Comparison of ENCODE assay signal across 14 cellular contexts in genomic region chr16:67525176-67525860, GRCh38. TPM values are rescaled to one million over a fixed set of nuclear protein-coding genes. Genes with fewer than 3 reads are reported as not detected.
DNase-seq lines count a peak whose midpoint lies in the region; ATAC-seq and TF ChIP-seq lines count a peak whose summit lies in the region.
"Had no signal": no experiment of that assay in that cellular context is flagged by ENCODE, and none has a peak within 500 bp of the region (broad histone marks: within the 10 kb centered on the region; RNA-seq: fewer than 3 reads in every experiment).

No MANE protein-coding gene starts in this region.

- no peak overlapping the region for H2AK5ac ChIP-seq in IMR-90 (ENCODE audit: low read depth, low read length)

- peak; percentile 17; the same call in 1 of the 2 replicates for TF ChIP-seq CTCF in IMR-90 (conservative IDR thresholded peaks at IDR 0.05; ENCODE audit: low read depth, low read length)
- TF ChIP-seq CTCF in kidney epithelial cell (IDR thresholded peaks at IDR 0.05; ENCODE audit: insufficient read depth, low read length, poor library complexity, severe bottlenecking): peak; percentile 14

- no peaks in the 10 kb centered on the region for H3K9me1 ChIP-seq in IMR-90 (ENCODE audit: insufficient read depth, low read length)

- peak overlapping the region; percentile 9 for H3K27ac Mint-ChIP-seq in activated T-helper 17 cell treated with anti-CD3 and anti-CD28 coated beads, Interleukin-2, amount 50 U/mL, for 72 hours

- H3K4ac ChIP-seq in IMR-90 (ENCODE audit: low read depth, low read length): peak overlapping the region; percentile 3; the same call in 1 of the 2 replicates

- no peak overlapping the region for H3K18ac ChIP-seq in IMR-90 (ENCODE audit: low read depth, low read length)

- no peaks in the 10 kb centered on the region for H3K27me3 Mint-ChIP-seq in activated T-helper 17 cell treated with anti-CD3 and anti-CD28 coated beads, Interleukin-2, amount 50 U/mL, for 72 hours
- H3K27me3 Mint-ChIP-seq in activated T-cell treated with anti-CD3 and anti-CD28 coated beads, Interleukin-2, amount 50 U/mL, for 4 hours (ENCODE audit: low read depth): peaks cover 4% of the 10 kb centered on the region

- H4K91ac ChIP-seq in IMR-90 (ENCODE audit: insufficient read depth, low read depth, low read length): no peak overlapping the region

- H4K8ac ChIP-seq in IMR-90 (ENCODE audit: low read depth in 2 of 2, low read length in 2 of 2): no peak overlapping the region

- H3K56ac ChIP-seq in IMR-90 (ENCODE audit: extremely low read depth, insufficient read depth, low read length): no peak overlapping the region

- peaks cover 7 to 10% of the 10 kb centered on the region in 2 experiments; a peak in 3 of 4 replicates for H3K79me1 ChIP-seq in IMR-90 (ENCODE audit: low read depth in 1 of 2, low read length in 2 of 2)

- H3K9me3 ChIP-seq in IMR-90 (ENCODE audit: control insufficient read depth, insufficient read depth, low read length): no peaks in the 10 kb centered on the region
- H3K9me3 ChIP-seq: BE2C had no signal

- H3K4me3 ChIP-seq in IMR-90 (ENCODE audit: insufficient read depth, low read depth, low read length) (no peak overlapping the region), kidney epithelial cell (ENCODE audit: low read depth, low read length) (no peak overlapping the region)
- H3K4me3 ChIP-seq: lung had no signal

- H3K4me3 Mint-ChIP-seq in activated T-helper 17 cell treated with anti-CD3 and anti-CD28 coated beads, Interleukin-2, amount 50 U/mL, for 72 hours: no peak overlapping the region
- H3K4me3 Mint-ChIP-seq in activated T-cell treated with anti-CD3 and anti-CD28 coated beads, Interleukin-2, amount 50 U/mL, for 4 hours: no peak overlapping the region
- H3K4me3 Mint-ChIP-seq: activated CD4-positive, alpha-beta T cell treated with anti-CD3 and anti-CD28 coated beads, Interleukin-2, amount 10 ng/mL, durations not matched to agents 7 days and 5 days had no signal

- H3K36me3 Mint-ChIP-seq in activated T-helper 17 cell treated with anti-CD3 and anti-CD28 coated beads, Interleukin-2, amount 50 U/mL, for 72 hours (ENCODE audit: low read depth): no peaks in the 10 kb centered on the region
- no peaks in the 10 kb centered on the region for H3K36me3 Mint-ChIP-seq in activated T-cell treated with anti-CD3 and anti-CD28 coated beads, Interleukin-2, amount 50 U/mL, for 4 hours (ENCODE audit: insufficient read depth)

- H4K5ac ChIP-seq in IMR-90 (ENCODE audit: low read depth, low read length): no peak overlapping the region

- no peak overlapping the region for H2BK5ac ChIP-seq in IMR-90 (ENCODE audit: low read depth, low read length, poor library complexity, severe bottlenecking)

- no peak overlapping the region for H2AFZ ChIP-seq in IMR-90 (replicated peaks; ENCODE audit: low read length, poor library complexity)

- POLR2A ChIA-PET in IMR-90 (lab: Charles Lee; ENCODE audit: unreplicated experiment): no interaction called here

- H3K4me1 Mint-ChIP-seq in activated T-helper 17 cell treated with anti-CD3 and anti-CD28 coated beads, Interleukin-2, amount 50 U/mL, for 72 hours: peaks cover 6% of the 10 kb centered on the region
- peaks cover 22% of the 10 kb centered on the region for H3K4me1 Mint-ChIP-seq in activated T-cell treated with anti-CD3 and anti-CD28 coated beads, Interleukin-2, amount 50 U/mL, for 4 hours (ENCODE audit: low read depth)

- ATAC-seq in IMR-90 (ENCODE audit: low read depth) (no peak), Right ventricle myocardium inferior (no peak), HG02798 (IDR thresholded peaks at IDR 0.05; ENCODE audit: poor library complexity, unreplicated experiment) (no peak)
- no peak for ATAC-seq in activated T-helper 17 cell treated with anti-CD3 and anti-CD28 coated beads, Interleukin-2, amount 50 U/mL, for 72 hours (replicated peaks)
- no peak for ATAC-seq in activated T-cell treated with anti-CD3 and anti-CD28 coated beads, Interleukin-2, amount 50 U/mL, for 4 hours

- no peak overlapping the region for H2BK120ac ChIP-seq in IMR-90 (ENCODE audit: low read depth, low read length)

- H3K27me3 ChIP-seq in IMR-90 (ENCODE audit: control insufficient read depth, insufficient read depth, low read length) (no peaks in the 10 kb centered on the region), kidney epithelial cell (ENCODE audit: control insufficient read depth, insufficient read depth, low read length) (no peaks in the 10 kb centered on the region)
- H3K27me3 ChIP-seq: BE2C had no signal

- TF ChIP-seq POLR2A in IMR-90 (IDR thresholded peaks at IDR 0.05; ENCODE audit: low read depth, low read length): no peak

- H2AK9ac ChIP-seq in IMR-90 (replicated peaks; ENCODE audit: low read depth, low read length, poor library complexity): no peak overlapping the region

- peaks cover 4% of the 10 kb centered on the region; the same call in 1 of the 2 replicates for H4K20me1 ChIP-seq in IMR-90 (ENCODE audit: insufficient read depth, low read length)

- intact Hi-C loops in IMR-90 (cut with micrococcal nuclease): loop anchor here (10.0 kb wide), 1 partner anchor 279 kb away; the partner anchor contains the start of genes RANBP10 and TSNAXIP1
- intact Hi-C loops in Right ventricle myocardium inferior (cut with DNase I): no loop called here

- DNase-seq in AG08395 (ENCODE audit: low spot score) (peak; percentile 42), IMR-90 (peak; percentile 37), kidney epithelial cell (ENCODE audit: low read depth) (no peak), Right ventricle myocardium inferior (ENCODE audit: missing footprints) (no peak), substantia nigra (lab: John Stamatoyannopoulos, UW) (no peak)
- DNase-seq in activated T-cell treated with anti-CD3 and anti-CD28 coated beads, Interleukin-2, amount 50 U/mL, for 4 hours: no peak
- DNase-seq: activated CD4-positive, alpha-beta T cell treated with anti-CD3 and anti-CD28 coated beads, Interleukin-2, amount 10 ng/mL, durations not matched to agents 7 days and 5 days; BE2C; NCI-H2171 had no signal

- dilution Hi-C loops in IMR-90 (cut with HindIII; ENCODE audit: low sequenced_read_pairs, unreplicated experiment): no loop called here

- no peak overlapping the region for H2BK20ac ChIP-seq in IMR-90 (ENCODE audit: low read depth, low read length)

- BruUV-seq in IMR-90 (replicated peaks; lab: Mats Ljungman, UMichigan): no TSS peak

- H3K14ac ChIP-seq in IMR-90 (replicated peaks; ENCODE audit: low read depth, low read length): no peak overlapping the region

- 42% methylated on average over 2 of the region's 11 CpGs; no CpG with 5 or more reads in 1 of the 2 experiments for WGBS in IMR-90 (ENCODE audit: extremely low coverage in 2 of 2, insufficient read length in 1 of 2), 2 experiments

- in situ Hi-C loops in IMR-90 (cut with MboI; ENCODE audit: low sequenced_read_pairs): loop anchor here (10.0 to 25.0 kb wide), 2 partner anchors 139 to 412 kb away; partner anchors contain the start of genes ACD, C16orf86, CTRL and ENKD1

- H3K23ac ChIP-seq in IMR-90 (ENCODE audit: low read depth, low read length): 0 out of 2 replicates have a peak overlapping the region, but pooled peaks have one; percentile 7

- no peak for TF ChIP-seq RAD21 in IMR-90 (IDR thresholded peaks at IDR 0.05; ENCODE audit: low read length)

- CTCF ChIA-PET in IMR-90 (lab: Yijun Ruan, JAX): interaction anchor here (0.8 kb wide), 1 partner anchor 31 kb away, joined by 3 read pairs; no protein-coding TSS in a partner anchor

- H2BK15ac ChIP-seq in IMR-90 (ENCODE audit: low read depth, low read length): 0 out of 3 replicates have a peak overlapping the region, but pooled peaks have one; percentile 20

- H3K9me3 Mint-ChIP-seq in activated T-helper 17 cell treated with anti-CD3 and anti-CD28 coated beads, Interleukin-2, amount 50 U/mL, for 72 hours: no peaks in the 10 kb centered on the region
- no peaks in the 10 kb centered on the region for H3K9me3 Mint-ChIP-seq in activated T-cell treated with anti-CD3 and anti-CD28 coated beads, Interleukin-2, amount 50 U/mL, for 4 hours
- H3K9me3 Mint-ChIP-seq: activated CD4-positive, alpha-beta T cell treated with anti-CD3 and anti-CD28 coated beads, Interleukin-2, amount 10 ng/mL, durations not matched to agents 7 days and 5 days had no signal

- H3K4me2 ChIP-seq in IMR-90 (ENCODE audit: low read depth, low read length): no peak overlapping the region

- H3K36me3 ChIP-seq in IMR-90 (ENCODE audit: control insufficient read depth, insufficient read depth, low read length) (no peaks in the 10 kb centered on the region), kidney epithelial cell (ENCODE audit: control insufficient read depth, insufficient read depth, low read length) (no peaks in the 10 kb centered on the region)
- H3K36me3 ChIP-seq: BE2C had no signal

- peaks cover 5% of the 10 kb centered on the region for H3K4me1 ChIP-seq in IMR-90 (ENCODE audit: control insufficient read depth, insufficient read depth, low read length)

- no peak overlapping the region for H3K9ac ChIP-seq in IMR-90 (ENCODE audit: low read depth, low read length)

- H3K27ac ChIP-seq in IMR-90 (ENCODE audit: insufficient read depth, low read length) (no peak overlapping the region), substantia nigra (ENCODE audit: low read depth, low read length, poor library complexity, severe bottlenecking) (no peak overlapping the region)

RNA-seq across cellular contexts. Expression of gene RIPOR1, which starts 3.3 kb away (rescaled TPM):
- 9.5 and 15.8 TPM in 2 replicates for total RNA-seq in IMR-90 (2012; rRNA removed)
- polyA plus RNA-seq in IMR-90 (2012; rRNA removed): 33.0 and 41.3 TPM in 2 replicates
- 26.4 and 33.2 TPM in 2 replicates for polyA plus RNA-seq in IMR-90 (2012; cell fraction: cytosol; rRNA removed)
- 96.6 and 172 TPM in 2 replicates for polyA plus RNA-seq in IMR-90 (2012; cell fraction: nucleus; rRNA removed; ENCODE audit: low replicate concordance)
- 10 to 100 TPM; 30.4 to 57.0 TPM for total RNA-seq in activated T-helper 17 cell treated with anti-CD3 and anti-CD28 coated beads, Interleukin-2, amount 50 U/mL, for 72 hours
- 72.1 and 91.0 TPM in 2 replicates for total RNA-seq in kidney epithelial cell
- 10 to 100 TPM; 17.9 to 26.2 (median 18.0) TPM for total RNA-seq in activated T-cell treated with anti-CD3 and anti-CD28 coated beads, Interleukin-2, amount 50 U/mL, for 4 hours
- total RNA-seq in Right ventricle myocardium inferior: 68.4 TPM

RNA-seq across cellular contexts. Expression of gene CTCF, which starts 37.0 kb away (rescaled TPM):
- total RNA-seq in IMR-90 (2012; rRNA removed): 22.8 and 26.4 TPM in 2 replicates
- 16.1 and 16.7 TPM in 2 replicates for polyA plus RNA-seq in IMR-90 (2012; rRNA removed)
- polyA plus RNA-seq in IMR-90 (2012; cell fraction: cytosol; rRNA removed): 5.6 and 8.3 TPM in 2 replicates
- 5.5 and 15.8 TPM in 2 replicates for polyA plus RNA-seq in IMR-90 (2012; cell fraction: nucleus; rRNA removed; ENCODE audit: low replicate concordance)
- 10 to 100 TPM; 41.2 to 49.4 TPM for total RNA-seq in activated T-helper 17 cell treated with anti-CD3 and anti-CD28 coated beads, Interleukin-2, amount 50 U/mL, for 72 hours
- 40.7 and 45.0 TPM in 2 replicates for total RNA-seq in kidney epithelial cell
- 10 to 100 TPM; 53.7 to 59.3 (median 54.0) TPM for total RNA-seq in activated T-cell treated with anti-CD3 and anti-CD28 coated beads, Interleukin-2, amount 50 U/mL, for 4 hours
- 28.2 TPM for total RNA-seq in Right ventricle myocardium inferior

RNA-seq across cellular contexts. Expression of gene AGRP, which starts 42.0 kb away (rescaled TPM):
- not detected in 2 replicates for total RNA-seq in IMR-90 (2012; rRNA removed)
- polyA plus RNA-seq in IMR-90 (2012; rRNA removed): not detected in 2 replicates
- not detected in 2 replicates for polyA plus RNA-seq in IMR-90 (2012; cell fraction: cytosol; rRNA removed)
- polyA plus RNA-seq in IMR-90 (2012; cell fraction: nucleus; rRNA removed; ENCODE audit: low replicate concordance): not detected in 2 replicates
- total RNA-seq in activated T-helper 17 cell treated with anti-CD3 and anti-CD28 coated beads, Interleukin-2, amount 50 U/mL, for 72 hours: not detected
- not detected in 2 replicates for total RNA-seq in kidney epithelial cell
- not detected for total RNA-seq in activated T-cell treated with anti-CD3 and anti-CD28 coated beads, Interleukin-2, amount 50 U/mL, for 4 hours
- total RNA-seq in Right ventricle myocardium inferior: not detected
- total RNA-seq: activated CD4-positive, alpha-beta T cell treated with anti-CD3 and anti-CD28 coated beads, Interleukin-2, amount 10 ng/mL, durations not matched to agents 7 days and 5 days; bronchial epithelial cell; progenitor cell of endocrine pancreas had no signal

RNA-seq across cellular contexts. Expression of gene ATP6V0D1, which starts 44.4 kb away (rescaled TPM):
- total RNA-seq in IMR-90 (2012; rRNA removed) (112 and 128 TPM in 2 replicates), kidney epithelial cell (157 and 233 TPM in 2 replicates), Right ventricle myocardium inferior (67.7 TPM)
- polyA plus RNA-seq in IMR-90 (2012; rRNA removed): 123 and 124 TPM in 2 replicates
- polyA plus RNA-seq in IMR-90 (2012; cell fraction: cytosol; rRNA removed): 207 and 212 TPM in 2 replicates
- polyA plus RNA-seq in IMR-90 (2012; cell fraction: nucleus; rRNA removed; ENCODE audit: low replicate concordance): 94.6 and 127 TPM in 2 replicates
- total RNA-seq in activated T-helper 17 cell treated with anti-CD3 and anti-CD28 coated beads, Interleukin-2, amount 50 U/mL, for 72 hours: 10 to 100 TPM; 20.6 to 42.1 TPM
- 10 to 100 TPM; 36.0 to 49.1 (median 44.5) TPM for total RNA-seq in activated T-cell treated with anti-CD3 and anti-CD28 coated beads, Interleukin-2, amount 50 U/mL, for 4 hours

Comparison
In these comparisons a context has a peak if more than half of its experiments do, and no peak if none do; other contexts are left out.
1. DNase-seq: peak in AG08395 (single experiment) and IMR-90 (single experiment); none in kidney epithelial cell (single experiment), activated T-cell treated with anti-CD3 and anti-CD28 coated beads, Interleukin-2, amount 50 U/mL, for 4 hours (single experiment), Right ventricle myocardium inferior (single experiment) and substantia nigra (0 of 49).